ENCODE assay signal across 1 cellular context in the genomic region with DNA sequence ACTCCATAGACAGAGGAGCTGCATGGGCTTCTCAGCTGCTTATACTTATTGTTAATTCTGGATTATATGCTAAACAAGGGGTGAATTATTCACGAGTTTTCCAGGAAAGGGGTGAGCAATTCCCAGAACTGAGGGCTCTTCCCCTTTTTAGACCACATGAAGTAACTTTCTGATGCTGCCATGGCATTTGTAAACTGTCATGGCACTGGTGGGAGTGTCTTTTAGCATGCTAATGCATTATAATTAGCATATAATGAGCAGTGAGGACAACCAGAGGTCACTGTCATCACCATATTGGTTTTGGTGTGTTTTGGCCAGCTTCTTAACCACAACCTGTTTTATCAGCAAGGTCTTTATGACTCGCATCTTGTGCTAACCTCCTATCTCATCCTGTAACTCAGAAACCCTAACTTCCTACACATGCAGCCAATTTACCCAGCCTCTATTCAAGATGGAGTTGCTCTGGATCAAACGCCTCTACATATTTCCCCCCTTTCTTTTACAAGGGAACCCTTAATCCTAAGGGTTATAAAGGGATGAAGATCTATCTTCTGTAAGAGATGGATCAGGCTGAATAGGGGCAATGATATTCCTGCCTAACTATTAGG.
A peak's percentile ranks its signal among the peaks of the same experiment; 100 is the strongest.
TF ChIP-seq lines count a peak whose summit lies in the region.

No MANE protein-coding gene starts in this region.

TF ChIP-seq in K562, 482 proteins besides CTCF, POLR2A, EP300 and RAD21 (continued from another document and continues in another):
- TF ChIP-seq, protein P1, sequence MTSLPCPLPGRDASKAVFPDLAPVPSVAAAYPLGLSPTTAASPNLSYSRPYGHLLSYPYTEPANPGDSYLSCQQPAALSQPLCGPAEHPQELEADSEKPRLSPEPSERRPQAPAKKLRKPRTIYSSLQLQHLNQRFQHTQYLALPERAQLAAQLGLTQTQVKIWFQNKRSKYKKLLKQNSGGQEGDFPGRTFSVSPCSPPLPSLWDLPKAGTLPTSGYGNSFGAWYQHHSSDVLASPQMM (CRISPR knock-in tag; IDR thresholded peaks at IDR 0.05): no peak
- TF ChIP-seq LARP7 (IDR thresholded peaks at IDR 0.05) (no peak), SMC3 (conservative IDR thresholded peaks at IDR 0.05; ENCODE audit: insufficient read depth, low read depth, low read length) (no peak), HDAC1 (IDR thresholded peaks at IDR 0.05) (no peak), PREB (CRISPR knock-in tag; IDR thresholded peaks at IDR 0.05) (no peak), PRPF4 (IDR thresholded peaks at IDR 0.05; ENCODE audit: insufficient read depth, low read depth, low read length, poor library complexity, severe bottlenecking) (no peak), NCOA6 (IDR thresholded peaks at IDR 0.05) (no peak), ZBED1 (IDR thresholded peaks at IDR 0.05) (no peak), ZNF384 (IDR thresholded peaks at IDR 0.05; ENCODE audit: low read depth, low read length) (no peak), KDM1A (IDR thresholded peaks at IDR 0.05) (no peak), SUPT5H (IDR thresholded peaks at IDR 0.05) (no peak), FOXK1 (CRISPR knock-in tag; IDR thresholded peaks at IDR 0.05; ENCODE audit: borderline replicate concordance) (no peak), IFI16 (CRISPR knock-in tag; IDR thresholded peaks at IDR 0.05) (peak; percentile 76), ELF4 (CRISPR knock-in tag; IDR thresholded peaks at IDR 0.05) (no peak; the same call in 1 of the 2 replicates), ASH1L (IDR thresholded peaks at IDR 0.05; ENCODE audit: borderline replicate concordance, low read depth, partially characterized antibody) (no peak), SNIP1 (IDR thresholded peaks at IDR 0.05; ENCODE audit: low read depth) (no peak), SP1 (CRISPR knock-in tag; IDR thresholded peaks at IDR 0.05) (no peak), ZBTB40 (IDR thresholded peaks at IDR 0.05) (no peak), ZBTB40 (CRISPR knock-in tag; IDR thresholded peaks at IDR 0.05) (no peak), BRD4 (IDR thresholded peaks at IDR 0.05) (no peak), ID3 (CRISPR knock-in tag; IDR thresholded peaks at IDR 0.05) (0 out of 2 replicates have a peak, but pooled peaks have one; percentile 51), ID3 (tag; IDR thresholded peaks at IDR 0.05) (peak; percentile 91), ZNF12 (CRISPR knock-in tag; IDR thresholded peaks at IDR 0.05) (no peak), ARID1B (IDR thresholded peaks at IDR 0.05) (no peak; the same call in 1 of the 2 replicates), ZNF140 (CRISPR knock-in tag; IDR thresholded peaks at IDR 0.05) (no peak), BACH1 (tag; IDR thresholded peaks at IDR 0.05) (peak; percentile 70; the same call in 1 of the 2 replicates), CHD7 (IDR thresholded peaks at IDR 0.05; ENCODE audit: low read depth, low read length) (no peak), CREM (IDR thresholded peaks at IDR 0.05; ENCODE audit: low read depth) (no peak), KAT8 (IDR thresholded peaks at IDR 0.05; ENCODE audit: low read depth) (no peak), ZNF431 (CRISPR knock-in tag; IDR thresholded peaks at IDR 0.05) (no peak), POLR2AphosphoS5 (IDR thresholded peaks at IDR 0.05; ENCODE audit: control insufficient read depth, insufficient read depth, low read depth, low read length) (no peak)
- TF ChIP-seq, protein P2, sequence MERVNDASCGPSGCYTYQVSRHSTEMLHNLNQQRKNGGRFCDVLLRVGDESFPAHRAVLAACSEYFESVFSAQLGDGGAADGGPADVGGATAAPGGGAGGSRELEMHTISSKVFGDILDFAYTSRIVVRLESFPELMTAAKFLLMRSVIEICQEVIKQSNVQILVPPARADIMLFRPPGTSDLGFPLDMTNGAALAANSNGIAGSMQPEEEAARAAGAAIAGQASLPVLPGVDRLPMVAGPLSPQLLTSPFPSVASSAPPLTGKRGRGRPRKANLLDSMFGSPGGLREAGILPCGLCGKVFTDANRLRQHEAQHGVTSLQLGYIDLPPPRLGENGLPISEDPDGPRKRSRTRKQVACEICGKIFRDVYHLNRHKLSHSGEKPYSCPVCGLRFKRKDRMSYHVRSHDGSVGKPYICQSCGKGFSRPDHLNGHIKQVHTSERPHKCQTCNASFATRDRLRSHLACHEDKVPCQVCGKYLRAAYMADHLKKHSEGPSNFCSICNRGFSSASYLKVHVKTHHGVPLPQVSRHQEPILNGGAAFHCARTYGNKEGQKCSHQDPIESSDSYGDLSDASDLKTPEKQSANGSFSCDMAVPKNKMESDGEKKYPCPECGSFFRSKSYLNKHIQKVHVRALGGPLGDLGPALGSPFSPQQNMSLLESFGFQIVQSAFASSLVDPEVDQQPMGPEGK (CRISPR knock-in tag; IDR thresholded peaks at IDR 0.05; ENCODE audit: borderline replicate concordance): no peak
